In the genomic region with DNA sequence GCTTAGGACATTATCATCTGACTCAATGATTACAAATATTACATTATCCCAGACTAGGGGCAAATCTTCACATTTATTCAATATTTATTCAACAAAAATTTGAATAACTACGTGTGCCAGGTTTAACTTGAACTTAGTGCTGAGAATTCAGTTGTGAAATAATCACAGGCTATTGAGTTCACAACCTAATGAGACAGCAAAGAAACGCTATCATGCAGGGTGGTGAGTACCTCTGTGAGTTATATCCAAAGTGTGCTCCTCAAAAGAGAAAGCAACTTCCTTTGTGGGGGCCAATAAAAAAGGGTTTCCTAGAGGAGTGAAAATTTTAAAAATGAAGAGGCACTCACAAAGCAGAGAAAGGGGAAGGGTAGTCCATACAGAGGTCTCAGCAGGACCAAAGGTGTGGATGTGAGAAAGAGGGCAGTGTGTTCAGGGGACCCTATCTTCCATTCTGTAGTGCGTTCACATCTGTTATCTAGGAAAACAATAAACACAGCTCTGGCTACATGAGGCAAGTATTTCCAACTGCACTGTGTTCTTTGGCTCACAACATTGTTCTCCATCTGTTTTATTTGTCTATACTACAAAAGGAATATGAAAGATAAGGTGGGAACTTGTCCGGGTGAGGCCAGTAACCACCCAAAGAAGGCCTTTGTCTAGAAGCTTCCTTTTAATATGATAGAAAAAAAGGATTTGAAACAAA, we compare ENCODE assay signal across 19 cellular contexts.
"Had no signal": no experiment of that assay in that cellular context is flagged by ENCODE, and none has a peak within 500 bp of the region (broad histone marks: within the 10 kb centered on the region; RNA-seq: fewer than 3 reads in every experiment).

No MANE protein-coding gene starts in this region.

- H3K9me3 ChIP-seq: colonic mucosa, psoas muscle, SK-N-SH, spleen, thoracic aorta, upper lobe of right lung had no signal

- H3K79me2 ChIP-seq: hepatocyte had no signal

- H3K4me1 ChIP-seq: colonic mucosa, psoas muscle, upper lobe of right lung had no signal

- FAIRE-seq: endometrium, islet of Langerhans, TTC549 had no signal

- H3K4me3 ChIP-seq: colonic mucosa, hepatocyte, psoas muscle, spleen, thoracic aorta, upper lobe of right lung had no signal

- H3K9ac ChIP-seq: SK-N-SH had no signal

- H3K27ac ChIP-seq: colonic mucosa, hepatocyte, psoas muscle, spleen, thoracic aorta, upper lobe of right lung had no signal

- H3K4me2 ChIP-seq: hepatocyte, SK-N-SH had no signal

- DNase-seq: activated CD4-positive, alpha-beta memory T cell treated with anti-CD3 and anti-CD28 coated beads for 36 hours; activated CD4-positive, alpha-beta T cell treated with anti-CD3 and anti-CD28 coated beads for 36 hours; activated T-cell treated with anti-CD3 and anti-CD28 coated beads for 4 hours; amniotic stem cell; central memory CD4-positive, alpha-beta T cell; colonic mucosa; left cardiac atrium; naive B cell; psoas muscle; SK-N-SH; spleen; stimulated activated CD4-positive, alpha-beta T cell treated with anti-CD3 and anti-CD28 coated beads, Interleukin-4, amount 100 ng/mL, for 4 hours; stimulated activated naive B cell treated with anti-CD40 and anti-IgM and Interleukin-4, amounts not matched to agents 10 μg/mL and 1 μg/mL and 100 μg/mL, for 72 hours; upper lobe of right lung had no signal

- H3K27me3 ChIP-seq: colonic mucosa, hepatocyte, spleen, upper lobe of right lung had no signal

- H3K36me3 ChIP-seq: colonic mucosa, spleen, thoracic aorta, upper lobe of right lung had no signal

- ATAC-seq: activated CD4-positive, alpha-beta T cell treated with anti-CD3 and anti-CD28 coated beads for 36 hours; psoas muscle; stimulated activated naive B cell treated with anti-CD40 and anti-IgM and Interleukin-4, amounts not matched to agents 10 μg/mL and 1 μg/mL and 100 μg/mL, for 72 hours; upper lobe of right lung had no signal

- H2AFZ ChIP-seq: hepatocyte had no signal
